29 cellular contexts compared by ENCODE assay signal in the genomic region with DNA sequence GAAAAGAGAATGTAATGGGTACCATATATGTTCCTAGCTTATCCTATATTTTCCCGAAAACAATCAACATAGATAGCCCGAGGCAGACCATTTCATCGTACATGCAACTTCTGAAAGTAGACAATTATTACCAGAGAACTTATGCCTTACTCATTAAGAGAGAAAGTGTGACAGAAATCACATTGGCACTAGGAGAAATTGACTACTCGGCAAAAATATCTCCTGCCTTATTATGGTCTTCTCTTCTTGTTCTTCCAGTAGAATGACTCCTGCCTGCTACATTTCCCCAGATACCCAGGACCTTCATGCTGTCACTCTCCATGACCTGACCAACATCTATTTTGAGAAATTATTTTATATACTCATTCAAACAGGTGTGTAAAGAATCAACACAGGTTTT.
"Had no signal": no experiment of that assay in that cellular context is flagged by ENCODE, and none has a peak within 500 bp of the region (broad histone marks: within the 10 kb centered on the region; RNA-seq: fewer than 3 reads in every experiment).

No MANE protein-coding gene starts in this region.

- H3K27ac ChIP-seq: colonic mucosa, coronary artery, dorsolateral prefrontal cortex, epithelial cell of prostate, esophagus muscularis mucosa, esophagus squamous epithelium, foreskin keratinocyte, gastrocnemius medialis, gastroesophageal sphincter, heart left ventricle, heart right ventricle had no signal

- FAIRE-seq: colon, endometrium, endothelial cell of umbilical vein, frontal cortex had no signal

- ATAC-seq: effector memory CD8-positive, alpha-beta T cell; esophagus mucosa; foreskin keratinocyte; gastrocnemius medialis; gastroesophageal sphincter; heart left ventricle; heart right ventricle had no signal

- H3K27ac Mint-ChIP-seq: dendritic cell treated with granulocyte-macrophage colony-stimulating factor and Interleukin-4, amounts not matched to agents 40 ng/mL and 50 ng/mL, for 4 days; effector memory CD8-positive, alpha-beta T cell; endodermal cell had no signal

- H3K4me3 Mint-ChIP-seq: dendritic cell treated with granulocyte-macrophage colony-stimulating factor and Interleukin-4, amounts not matched to agents 40 ng/mL and 50 ng/mL, for 4 days; effector memory CD8-positive, alpha-beta T cell; endodermal cell had no signal

- H3K4me1 ChIP-seq: colonic mucosa, esophagus muscularis mucosa, esophagus squamous epithelium, foreskin keratinocyte, gastrocnemius medialis, gastroesophageal sphincter, heart left ventricle, heart right ventricle had no signal

- H3K9me3 Mint-ChIP-seq: dendritic cell treated with granulocyte-macrophage colony-stimulating factor and Interleukin-4, amounts not matched to agents 40 ng/mL and 50 ng/mL, for 4 days; endodermal cell had no signal

- H3K27me3 ChIP-seq: colonic mucosa, dorsolateral prefrontal cortex, esophagus muscularis mucosa, esophagus squamous epithelium, gastrocnemius medialis, gastroesophageal sphincter had no signal

- H3K4me3 ChIP-seq: colonic mucosa, coronary artery, dorsolateral prefrontal cortex, esophagus muscularis mucosa, esophagus squamous epithelium, gastrocnemius medialis, gastroesophageal sphincter, heart left ventricle, heart right ventricle had no signal

- H3K9me3 ChIP-seq: colonic mucosa, esophagus muscularis mucosa, esophagus squamous epithelium, gastrocnemius medialis, gastroesophageal sphincter, heart left ventricle, heart right ventricle had no signal

- H3K27me3 Mint-ChIP-seq: effector memory CD8-positive, alpha-beta T cell had no signal

- DNase-seq: colonic mucosa; cortex of kidney; dermis blood vessel endothelial cell; dorsolateral prefrontal cortex; effector CD4-positive, alpha-beta T cell; effector CD8-positive, alpha-beta T cell; effector memory CD4-positive, alpha-beta T cell; effector memory CD8-positive, alpha-beta T cell; endodermal cell; erythroblast; esophagus squamous epithelium; foreskin fibroblast; foreskin keratinocyte; foreskin melanocyte; gastrocnemius medialis; glutamatergic neuron; head of caudate nucleus; heart left ventricle; heart right ventricle had no signal

- H3K36me3 ChIP-seq: colonic mucosa, esophagus muscularis mucosa, esophagus squamous epithelium, gastrocnemius medialis, gastroesophageal sphincter, heart left ventricle, heart right ventricle had no signal
